ENCODE assay signal across 8 cellular contexts in the genomic region with DNA sequence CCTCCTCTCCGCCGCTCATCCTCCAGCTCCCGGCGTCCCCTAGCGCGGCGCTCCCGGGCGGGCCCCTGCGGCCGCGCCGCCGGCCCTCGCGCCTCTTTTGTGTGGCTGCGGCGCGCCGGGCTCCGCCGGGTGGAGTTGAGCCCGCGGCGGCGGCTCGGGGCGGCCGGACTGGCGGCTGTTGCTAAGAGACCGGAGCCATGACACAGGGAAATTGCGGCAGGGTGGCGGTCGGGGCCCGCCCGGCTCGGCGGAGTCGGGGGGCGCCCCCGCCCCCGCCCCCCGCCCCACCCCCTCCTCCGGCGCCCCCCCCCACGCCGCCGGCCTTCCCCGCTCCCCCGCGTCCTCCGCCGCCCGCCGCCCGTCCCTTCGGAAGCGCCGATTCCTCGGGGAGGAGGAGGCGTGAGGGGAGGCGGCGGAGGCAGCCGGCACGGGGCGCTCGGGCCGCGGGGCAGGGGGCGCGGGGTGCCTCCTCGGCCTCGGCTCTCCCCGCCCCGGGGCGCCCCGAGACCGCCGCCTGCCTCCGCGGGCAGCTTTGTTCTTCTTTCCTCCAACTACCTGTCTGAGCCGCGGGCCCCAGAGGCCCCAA. TPM values are rescaled to one million over a fixed set of nuclear protein-coding genes. Genes with fewer than 3 reads are reported as not detected.
A peak's percentile ranks its signal among the peaks of the same experiment; 100 is the strongest.
DNase-seq lines count a peak whose midpoint lies in the region; ATAC-seq and TF ChIP-seq lines count a peak whose summit lies in the region.

A gene (minus strand): TSS at position 223 of the 586 bp plus-strand sequence. CDS start 3,459 bp downstream, outside the sequence.

- DNase-seq in GM10248 (ENCODE audit: extremely low spot score), result peak; percentile 70
- DNase-seq in mammary epithelial cell, result no peak
- DNase-seq in lower lobe of right lung, result peak; percentile 51
- peak; percentile 66 for DNase-seq in upper lobe of right lung
- DNase-seq in HPDE6-E6E7 (ENCODE audit: extremely low spot score), result no peak
- no peak for DNase-seq in RPMI8226
- DNase-seq in DMS153 (lab: John Stamatoyannopoulos, UW), result no peak

- dilution Hi-C loops in mammary epithelial cell (cut with HindIII; ENCODE audit: low sequenced_read_pairs), result no loop called here

- CTCF ChIA-PET in GM10248 (lab: Yijun Ruan, JAX) (interaction anchor here (1.6 kb wide), 2 partner anchors 15 to 34 kb away, joined by 3 read pairs; no protein-coding TSS in a partner anchor), mammary epithelial cell (lab: Charles Lee; ENCODE audit: low non-redundant PET) (no interaction called here)

- WGBS in mammary epithelial cell (ENCODE audit: low coverage, missing lambda C conversion rate), result no CpG with 5 or more reads among the region's 83 CpGs

- ATAC-seq in HG02885 (IDR thresholded peaks at IDR 0.05; ENCODE audit: poor library complexity, unreplicated experiment), result peak; percentile 46
- peak; percentile 16 to 22 for ATAC-seq in lower lobe of right lung
- peak; percentile 17 for ATAC-seq in upper lobe of right lung

- peak within 1 kb of the TSS; percentile 26 for H2AFZ ChIP-seq in mammary epithelial cell (ENCODE audit: low read depth, low read length)

- no peak within 1 kb of the TSS for H3K9ac ChIP-seq in mammary epithelial cell (ENCODE audit: insufficient read depth, low read length)

- peak within 1 kb of the TSS; percentile 30 for H3K4me2 ChIP-seq in mammary epithelial cell (ENCODE audit: insufficient read depth, low read depth, low read length)

- no peaks in the 10 kb centered on the region for H3K9me3 ChIP-seq in mammary epithelial cell (replicated peaks; ENCODE audit: insufficient read depth, low read length)
- no peaks in the 10 kb centered on the region for H3K9me3 ChIP-seq in lower lobe of right lung
- no peaks in the 10 kb centered on the region for H3K9me3 ChIP-seq in upper lobe of right lung

- in situ Hi-C loops in mammary epithelial cell (cut with MboI; ENCODE audit: low sequenced_read_pairs in 2 of 2), result loop anchor here in 1 of 2 donors (25.0 kb wide), 1 partner anchor 992 kb away; no protein-coding TSS in a partner anchor

- H3K4me3 ChIP-seq in mammary epithelial cell (replicated peaks in 1 of 3; ENCODE audit: insufficient read depth in 1 of 3, low read depth in 2 of 3, low read length in 3 of 3), result no peak within 1 kb of the TSS
- H3K4me3 ChIP-seq in lower lobe of right lung, result peak within 1 kb of the TSS; percentile 51
- peak within 1 kb of the TSS; percentile 44 for H3K4me3 ChIP-seq in upper lobe of right lung

- peaks cover 26% of the 10 kb centered on the region for H3K27me3 ChIP-seq in mammary epithelial cell (ENCODE audit: insufficient read depth, low read length)
- peaks cover 66% of the 10 kb centered on the region for H3K27me3 ChIP-seq in lower lobe of right lung (ENCODE audit: low read depth)
- H3K27me3 ChIP-seq in upper lobe of right lung, result peaks cover 66% of the 10 kb centered on the region

- H3K27ac ChIP-seq in mammary epithelial cell (ENCODE audit: insufficient read depth, low read depth, low read length) (no peak within 1 kb of the TSS), lower lobe of right lung (no peak within 1 kb of the TSS), upper lobe of right lung (no peak within 1 kb of the TSS)

- H3K4me1 ChIP-seq in mammary epithelial cell (ENCODE audit: insufficient read depth, low read length) (no peaks in the 10 kb centered on the region), lower lobe of right lung (peaks cover 12% of the 10 kb centered on the region), upper lobe of right lung (peaks cover 7% of the 10 kb centered on the region)

- no peaks in the 10 kb centered on the region for H3K36me3 ChIP-seq in mammary epithelial cell (ENCODE audit: insufficient read depth, low read length)
- no peaks in the 10 kb centered on the region for H3K36me3 ChIP-seq in lower lobe of right lung
- H3K36me3 ChIP-seq in upper lobe of right lung, result no peaks in the 10 kb centered on the region

- POLR2A ChIA-PET in GM10248 (lab: Yijun Ruan, JAX), result no interaction called here

- TF ChIP-seq CTCF in GM10248 (IDR thresholded peaks at IDR 0.05; ENCODE audit: control extremely low read depth, extremely low read depth, low read depth, missing control alignments), result no peak
- no peak for TF ChIP-seq CTCF in mammary epithelial cell (conservative IDR thresholded peaks at IDR 0.05 in 1 of 2, IDR thresholded peaks at IDR 0.05 in 1 of 2; ENCODE audit: extremely low read depth in 1 of 2, insufficient read depth in 1 of 2, low read depth in 1 of 2, low read length in 2 of 2)
- TF ChIP-seq CTCF in lower lobe of right lung (IDR thresholded peaks at IDR 0.05), result no peak
- TF ChIP-seq CTCF in upper lobe of right lung (IDR thresholded peaks at IDR 0.05), result no peak

- no peaks in the 10 kb centered on the region for H4K20me1 ChIP-seq in mammary epithelial cell (ENCODE audit: insufficient read depth, low read length)

- no TSS peak for BruUV-seq in mammary epithelial cell (replicated peaks; lab: Mats Ljungman, UMichigan)

- no peaks in the 10 kb centered on the region for H3K79me2 ChIP-seq in mammary epithelial cell (ENCODE audit: insufficient read depth, low read length)

- intact Hi-C loops in mammary epithelial cell (cut with micrococcal nuclease) (no loop called here), lower lobe of right lung (cut with DNase I) (no loop called here), upper lobe of right lung (cut with DNase I) (no loop called here)

RNA-seq across cellular contexts. Expression of the gene that starts here (rescaled TPM):
- 1 to 10 TPM in 1 of 2 donors, not detected in 1; 1.7 TPM for total RNA-seq in mammary epithelial cell
- not detected for polyA plus RNA-seq in mammary epithelial cell
- polyA minus RNA-seq in mammary epithelial cell, result not detected
- 0.50 TPM for total RNA-seq in lower lobe of right lung
- total RNA-seq in upper lobe of right lung, result 0.41 TPM

Comparison
In these comparisons a context has a peak if more than half of its experiments do, and no peak if none do; other contexts are left out.
1. Peak in DNase-seq, ATAC-seq and H3K4me3 ChIP-seq in lower lobe of right lung; RNA of the gene not detected or under 1 TPM.
2. Peak in DNase-seq, ATAC-seq and H3K4me3 ChIP-seq in upper lobe of right lung; RNA of the gene not detected or under 1 TPM.